14 cellular contexts compared by ENCODE assay signal in the genomic region with DNA sequence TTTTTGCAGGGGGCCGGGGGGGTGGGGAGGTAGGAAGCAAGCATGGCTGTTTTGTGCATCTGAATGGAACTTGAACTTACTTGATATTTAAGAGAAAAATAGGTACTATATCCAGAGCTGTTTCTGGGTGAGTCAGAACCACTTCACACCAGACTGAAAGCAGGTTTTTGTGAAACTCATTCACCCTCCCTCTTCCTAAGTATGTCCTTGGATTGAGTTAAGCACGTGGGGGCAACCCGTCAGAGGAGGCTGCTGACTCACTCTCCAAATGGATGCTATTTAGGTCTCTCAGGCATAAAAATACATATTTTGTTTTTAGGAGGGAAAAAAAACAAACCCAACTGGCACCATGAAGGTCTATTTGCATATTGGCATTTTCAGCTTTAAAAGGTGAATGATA.
DNase-seq lines count a peak whose midpoint lies in the region; ATAC-seq and TF ChIP-seq lines count a peak whose summit lies in the region.
"Had no signal": no experiment of that assay in that cellular context is flagged by ENCODE, and none has a peak within 500 bp of the region (broad histone marks: within the 10 kb centered on the region; RNA-seq: fewer than 3 reads in every experiment).

No MANE protein-coding gene starts in this region.

- no peaks in the 10 kb centered on the region for H3K4me1 ChIP-seq in heart right ventricle
- H3K4me1 ChIP-seq: body of pancreas had no signal

- TF ChIP-seq CTCF in HFF-Myc (IDR thresholded peaks at IDR 0.05; ENCODE audit: low read depth, low read length, missing control alignments) (no peak), fibroblast of villous mesenchyme (IDR thresholded peaks at IDR 0.05; ENCODE audit: insufficient read depth, low read depth, low read length) (no peak), retinal pigment epithelial cell (conservative IDR thresholded peaks at IDR 0.05; ENCODE audit: low read depth, low read length) (no peak), heart right ventricle (IDR thresholded peaks at IDR 0.05) (no peak)

- ATAC-seq in SK-N-SH treated with all-trans-retinoic acid at 6 μM for 48 hours, result peak; percentile 83
- ATAC-seq in HG03097 (IDR thresholded peaks at IDR 0.05; ENCODE audit: low FRiP score, unreplicated experiment), result no peak
- ATAC-seq in heart right ventricle, result no peak
- ATAC-seq: body of pancreas had no signal

- 39 to 43% methylated on average over 3 of the region's 3 CpGs for WGBS in heart right ventricle, 2 donors

- no peak overlapping the region for H3K27ac ChIP-seq in heart right ventricle
- H3K27ac ChIP-seq: body of pancreas had no signal

- intact Hi-C loops in heart right ventricle (cut with DNase I), result loop anchor here in 1 of 10 donors (10.0 kb wide), 1 partner anchor 56 kb away; no protein-coding TSS in a partner anchor

- peaks cover 0 to under 1% (median 0%) of the 10 kb centered on the region in 7 donors for H3K27me3 ChIP-seq in heart right ventricle
- H3K27me3 ChIP-seq: body of pancreas had no signal

- H3K4me3 ChIP-seq in HFF-Myc (replicated peaks; ENCODE audit: low read depth, low read length) (no peak overlapping the region), fibroblast of villous mesenchyme (ENCODE audit: low read depth, low read length) (no peak overlapping the region), retinal pigment epithelial cell (ENCODE audit: low read length) (no peak overlapping the region), heart right ventricle (no peak overlapping the region)
- H3K4me3 ChIP-seq: body of pancreas had no signal

- DNase-seq in HFF-Myc (ENCODE audit: extremely low read depth, low read depth) (peak; percentile 44), fibroblast of villous mesenchyme (ENCODE audit: low read depth) (peak; percentile 30), retinal pigment epithelial cell (ENCODE audit: low read depth) (peak; percentile 52), NCI-H1436 (lab: John Stamatoyannopoulos, UW) (no peak), heart right ventricle (no peak)
- no peak for DNase-seq in stimulated activated CD8-positive, alpha-beta memory T cell treated with anti-CD3 and anti-CD28 coated beads, Interleukin-4, amount 100 ng/mL, for 48 hours
- DNase-seq: activated B cell treated with CpG ODN at 0.5 μM for 24 hours; activated T-cell treated with anti-CD3 and anti-CD28 coated beads, Interleukin-2, amount 50 U/mL, for 48 hours; body of pancreas; NCI-H446 treated with DMSO at 0.1 percent for 48 hours; nephron progenitor cell; SIG-M5 had no signal

- no peaks in the 10 kb centered on the region for H3K36me3 ChIP-seq in heart right ventricle

- no peaks in the 10 kb centered on the region for H3K9me3 ChIP-seq in heart right ventricle
- H3K9me3 ChIP-seq: body of pancreas had no signal

TF ChIP-seq in SK-N-SH treated with all-trans-retinoic acid at 6 μM for 48 hours, 23 proteins besides CTCF, POLR2A, EP300 and RAD21:
- TF ChIP-seq PPARA (CRISPR knock-in tag; IDR thresholded peaks at IDR 0.05; ENCODE audit: borderline replicate concordance) (no peak), ZFP3 (CRISPR knock-in tag; IDR thresholded peaks at IDR 0.05) (no peak), ZFP30 (CRISPR knock-in tag; IDR thresholded peaks at IDR 0.05) (no peak)

Comparison
In these comparisons a context has a peak if more than half of its experiments do, and no peak if none do; other contexts are left out.
1. DNase-seq: peak in HFF-Myc (single experiment), fibroblast of villous mesenchyme (single experiment) and retinal pigment epithelial cell (single experiment); none in stimulated activated CD8-positive, alpha-beta memory T cell treated with anti-CD3 and anti-CD28 coated beads, Interleukin-4, amount 100 ng/mL, for 48 hours (single experiment), NCI-H1436 (single experiment) and heart right ventricle (0 of 2).